In genomic region chr4:167290684-167291083, GRCh38 we compare ENCODE assay signal across 9 cellular contexts. TPM values are rescaled to one million over a fixed set of nuclear protein-coding genes. Genes with fewer than 3 reads are reported as not detected.
DNase-seq lines count a peak whose midpoint lies in the region; ATAC-seq and TF ChIP-seq lines count a peak whose summit lies in the region.
"Had no signal": no experiment of that assay in that cellular context is flagged by ENCODE, and none has a peak within 500 bp of the region (broad histone marks: within the 10 kb centered on the region; RNA-seq: fewer than 3 reads in every experiment).

No MANE protein-coding gene starts in this region.

- no peaks in the 10 kb centered on the region for H3K27me3 Mint-ChIP-seq in type B pancreatic cell

- H3K9me2 ChIP-seq in OCI-LY7 (ENCODE audit: insufficient read depth, low read length): no peaks in the 10 kb centered on the region

- peaks cover 10% of the 10 kb centered on the region for H3K9me3 Mint-ChIP-seq in type B pancreatic cell

- H3K4me2 ChIP-seq in OCI-LY7 (ENCODE audit: low read length): no peak overlapping the region

- no peak overlapping the region for H3K4me3 ChIP-seq in heart right ventricle
- H3K4me3 ChIP-seq in right cardiac atrium (ENCODE audit: low read length): no peak overlapping the region
- no peak overlapping the region for H3K4me3 ChIP-seq in OCI-LY7 (ENCODE audit: low read depth, low read length, poor library complexity, severe bottlenecking)

- DNase-seq in heart right ventricle: no peak
- no peak for DNase-seq in right cardiac atrium
- DNase-seq in OCI-LY7 (ENCODE audit: low spot score): no peak
- peak; percentile 1 for DNase-seq in fibroblast of the conjunctiva (ENCODE audit: low read depth)
- DNase-seq in type B pancreatic cell (ENCODE audit: extremely low spot score, unreplicated experiment): no peak
- DNase-seq in D341Med (ENCODE audit: low spot score): no peak
- DNase-seq in DMS79 (lab: John Stamatoyannopoulos, UW): no peak
- DNase-seq: stimulated activated CD4-positive, alpha-beta T cell treated with anti-CD3 and anti-CD28 coated beads, Interleukin-2, amount 100 ng/mL, for 48 hours had no signal

- no TSS peak for BruUV-seq in OCI-LY7 (replicated peaks; lab: Mats Ljungman, UMichigan)

- H3K36me3 ChIP-seq in heart right ventricle (no peaks in the 10 kb centered on the region), OCI-LY7 (ENCODE audit: insufficient read depth, low read length) (no peaks in the 10 kb centered on the region)

- TF ChIP-seq CTCF in heart right ventricle (IDR thresholded peaks at IDR 0.05) (peak in 7 of 9 donors; percentile 23 to 52 (median 41)), OCI-LY7 (conservative IDR thresholded peaks at IDR 0.05; ENCODE audit: low read length) (peak; percentile 50), type B pancreatic cell (conservative IDR thresholded peaks at IDR 0.05) (peak; percentile 71)

- H3K27ac ChIP-seq in heart right ventricle (no peak overlapping the region), right cardiac atrium (ENCODE audit: low read length) (no peak overlapping the region), OCI-LY7 (ENCODE audit: low read depth, low read length, poor library complexity, severe bottlenecking) (no peak overlapping the region)

- CTCF ChIA-PET in OCI-LY7 (lab: Charles Lee; ENCODE audit: unreplicated experiment): no interaction called here

- no peak for ATAC-seq in heart right ventricle
- ATAC-seq in right cardiac atrium: no peak
- no peak for ATAC-seq in HG03039 (IDR thresholded peaks at IDR 0.05; ENCODE audit: unreplicated experiment)

- H3K4me1 Mint-ChIP-seq in type B pancreatic cell (ENCODE audit: unreplicated experiment): no peaks in the 10 kb centered on the region

- intact Hi-C loops in heart right ventricle (cut with DNase I) (loop anchor here in 8 of 10 donors (2.0 to 10.0 kb wide), 4 partner anchors 266 to 273 kb away; no protein-coding TSS in a partner anchor), right cardiac atrium (cut with DNase I) (loop anchor here in 3 of 4 donors (5.0 kb wide), 1 partner anchor 268 kb away; no protein-coding TSS in a partner anchor), OCI-LY7 (cut with micrococcal nuclease; ENCODE audit: unreplicated experiment) (loop anchor here (5.0 kb wide), 1 partner anchor 268 kb away; no protein-coding TSS in a partner anchor)

- no peak overlapping the region for H2AFZ ChIP-seq in OCI-LY7 (ENCODE audit: low read length)

- no peaks in the 10 kb centered on the region for H3K79me2 ChIP-seq in OCI-LY7 (ENCODE audit: insufficient read depth, low read depth, low read length)

- H3K9me3 ChIP-seq in heart right ventricle (peaks cover 0 to 23% (median 0%) of the 10 kb centered on the region in 11 donors), right cardiac atrium (ENCODE audit: control insufficient read depth, low read length) (no peaks in the 10 kb centered on the region), OCI-LY7 (ENCODE audit: low read length) (no peaks in the 10 kb centered on the region)

- H3K4me1 ChIP-seq in heart right ventricle: no peaks in the 10 kb centered on the region
- no peaks in the 10 kb centered on the region for H3K4me1 ChIP-seq in right cardiac atrium (ENCODE audit: control insufficient read depth, insufficient read depth, low read length)
- H3K4me1 ChIP-seq in OCI-LY7 (ENCODE audit: insufficient read depth, low read length, poor library complexity, severe bottlenecking): no peaks in the 10 kb centered on the region

- H3K4me3 Mint-ChIP-seq in type B pancreatic cell: no peak overlapping the region

- no peak overlapping the region for H3K27ac Mint-ChIP-seq in type B pancreatic cell

- H3K27me3 ChIP-seq in heart right ventricle (no peaks in the 10 kb centered on the region), right cardiac atrium (ENCODE audit: control insufficient read depth, insufficient read depth) (no peaks in the 10 kb centered on the region)

- POLR2A ChIA-PET in OCI-LY7 (lab: Charles Lee): no interaction called here

- H3K36me3 Mint-ChIP-seq in type B pancreatic cell: no peaks in the 10 kb centered on the region

- no peaks in the 10 kb centered on the region for H4K20me1 ChIP-seq in OCI-LY7 (ENCODE audit: insufficient read depth, low read length)

RNA-seq across cellular contexts. Expression of gene SPOCK3, which starts 56.4 kb away (rescaled TPM):
- total RNA-seq in heart right ventricle (under 1 TPM in 3 of 10 donors, not detected in 7; 0.08 to 0.53 (median 0.37) TPM), right cardiac atrium (not detected), OCI-LY7 (2022) (not detected in 2 replicates), type B pancreatic cell (ENCODE audit: low replicate concordance) (7.1 and 10.4 TPM in 2 replicates)
- polyA plus RNA-seq in heart right ventricle (not detected), right cardiac atrium (0.11 TPM)
- not detected in 2 replicates for total RNA-seq in OCI-LY7 (2014; rRNA removed; shearing (Covaris generic))
